In genomic region chr2:196925768-196926561, GRCh38 we compare ENCODE assay signal across 8 cellular contexts. TPM values are rescaled to one million over a fixed set of nuclear protein-coding genes. Genes with fewer than 3 reads are reported as not detected.
A peak's percentile ranks its signal among the peaks of the same experiment; 100 is the strongest.
DNase-seq lines count a peak whose midpoint lies in the region; ATAC-seq, FAIRE-seq and TF ChIP-seq lines count a peak whose summit lies in the region.

No MANE protein-coding gene starts in this region.

- ATAC-seq in GM21360 (IDR thresholded peaks at IDR 0.05; ENCODE audit: unreplicated experiment) (peak; percentile 19), HG03575 (IDR thresholded peaks at IDR 0.05; ENCODE audit: extremely low read depth, insufficient number of reproducible peaks, low FRiP score, unreplicated experiment) (peak; percentile 11)

- H3K4me3 ChIP-seq in iPS-11a (ENCODE audit: low read depth, low read length) (peak overlapping the region; percentile 83), sigmoid colon (peak overlapping the region; percentile 48 to 91 (median 80))

- WGBS in sigmoid colon, 2 donors, result 1% methylated on average over 37 of the region's 37 CpGs

- no peak for FAIRE-seq in RCC 7860 (lab: Jason Lieb, UNC)

- H3K27me3 ChIP-seq in sigmoid colon, result no peaks in the 10 kb centered on the region

- H3K9me3 ChIP-seq in sigmoid colon, result no peaks in the 10 kb centered on the region

- DNase-seq in DMS153 treated with DMSO at 0.1 percent for 48 hours (lab: John Stamatoyannopoulos, UW; ENCODE audit: unreplicated experiment) (peak; percentile 59), RPMI8226 (peak; percentile 25), astrocyte of the hippocampus (ENCODE audit: low read depth, low spot score) (peak; percentile 61), sigmoid colon (peak; percentile 72), RCC 7860 (ENCODE audit: low spot score) (no peak)

- peak overlapping the region; percentile 89 to 95 (median 92) for H3K27ac ChIP-seq in sigmoid colon

- no peak for TF ChIP-seq POLR2A in sigmoid colon (IDR thresholded peaks at IDR 0.05)

- no peak for TF ChIP-seq CTCF in sigmoid colon (IDR thresholded peaks at IDR 0.05)

- no peaks in the 10 kb centered on the region for H3K36me3 ChIP-seq in sigmoid colon

- TF ChIP-seq EP300 in sigmoid colon (IDR thresholded peaks at IDR 0.05), result no peak

- intact Hi-C loops in sigmoid colon (cut with DNase I), result loop anchor here (2.0 to 10.0 kb wide), 3 partner anchors 63 to 269 kb away; partner anchors contain the start of gene GTF3C3

- H3K4me1 ChIP-seq in sigmoid colon, result peaks cover 0 to 24% (median 16%) of the 10 kb centered on the region in 4 donors

RNA-seq across cellular contexts. Expression of gene PGAP1, which starts 0.5 kb away (rescaled TPM):
- 10 to 100 TPM in 1 of 4 donors, 1 to 10 TPM in 3; 6.6 to 14.0 (median 8.1) TPM for total RNA-seq in sigmoid colon
- 1 to 10 TPM in 2 of 3 donors, under 1 TPM in 1; 0.46 to 2.3 (median 1.2) TPM for polyA plus RNA-seq in sigmoid colon
